In genomic region chr1:984476-984814, GRCh38 we compare ENCODE assay signal across 1 cellular context.
TF ChIP-seq lines count a peak whose summit lies in the region.

No MANE protein-coding gene starts in this region.

TF ChIP-seq in HepG2, 621 proteins besides CTCF, POLR2A, EP300 and RAD21:
- TF ChIP-seq KDM3A (CRISPR knock-in tag; IDR thresholded peaks at IDR 0.05; ENCODE audit: low read depth) (no peak), ZNF816 (CRISPR knock-in tag; IDR thresholded peaks at IDR 0.05; ENCODE audit: borderline replicate concordance) (no peak), ZNF83 (CRISPR knock-in tag; IDR thresholded peaks at IDR 0.05; ENCODE audit: borderline replicate concordance) (no peak), ZKSCAN1 (IDR thresholded peaks at IDR 0.05; ENCODE audit: low read length) (no peak), ZNF770 (CRISPR knock-in tag; IDR thresholded peaks at IDR 0.05) (0 out of 2 replicates have a peak, but pooled peaks have one; percentile 13), ZFY (CRISPR knock-in tag; IDR thresholded peaks at IDR 0.05) (0 out of 2 replicates have a peak, but pooled peaks have one; percentile 15)
